Comparison of ENCODE assay signal across 12 cellular contexts in the genomic region with DNA sequence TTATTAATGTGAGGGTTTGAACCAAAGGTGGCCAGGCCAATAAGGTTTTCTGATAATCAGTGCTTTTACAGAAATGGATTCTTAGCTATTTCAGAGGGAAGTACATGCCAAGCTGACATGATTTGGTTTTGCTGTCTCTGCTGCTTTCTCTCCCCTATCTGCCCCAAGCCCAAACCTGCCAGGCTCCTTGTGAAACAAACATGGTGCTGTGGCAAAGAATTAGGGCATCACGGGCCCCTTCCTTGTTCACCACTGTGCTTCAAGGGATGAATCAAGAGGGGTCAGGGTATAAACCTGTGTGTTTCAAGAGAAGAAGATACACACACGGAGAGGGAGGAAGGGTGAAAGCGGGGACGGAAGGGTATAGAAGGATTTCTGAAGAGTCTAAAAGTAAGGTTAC. TPM values are rescaled to one million over a fixed set of nuclear protein-coding genes. Genes with fewer than 3 reads are reported as not detected.
DNase-seq lines count a peak whose midpoint lies in the region; ATAC-seq and TF ChIP-seq lines count a peak whose summit lies in the region.
"Had no signal": no experiment of that assay in that cellular context is flagged by ENCODE, and none has a peak within 500 bp of the region (broad histone marks: within the 10 kb centered on the region; RNA-seq: fewer than 3 reads in every experiment).

No MANE protein-coding gene starts in this region.

- H3K4me3 ChIP-seq in right atrium auricular region, result no peak overlapping the region
- H3K4me3 ChIP-seq: vagina had no signal

- H3K27me3 ChIP-seq in right atrium auricular region, result no peaks in the 10 kb centered on the region
- H3K27me3 ChIP-seq: vagina had no signal

- peaks cover 50% of the 10 kb centered on the region for H3K36me3 ChIP-seq in right atrium auricular region

- H3K27ac Mint-ChIP-seq in activated T-cell treated with anti-CD3 and anti-CD28 coated beads, Interleukin-2, amount 50 U/mL, for 24 hours, result peak overlapping the region; percentile 31
- H3K27ac Mint-ChIP-seq in activated T-cell treated with anti-CD3 and anti-CD28 coated beads, Interleukin-2, amount 50 U/mL, for 72 hours, result no peak overlapping the region
- peak overlapping the region; percentile 53 to 82 for H3K27ac Mint-ChIP-seq in T-cell
- peak overlapping the region; percentile 93 for H3K27ac Mint-ChIP-seq in stimulated activated effector memory CD8-positive, alpha-beta T cell treated with anti-CD3 and anti-CD28 coated beads, Interleukin-12 subunit alpha, Interleukin-12 subunit beta, amount 100 ng/mL, for 72 hours

- peak overlapping the region; percentile 41 to 73 for H3K27ac ChIP-seq in right atrium auricular region

- no peaks in the 10 kb centered on the region for H3K9me3 Mint-ChIP-seq in activated T-cell treated with anti-CD3 and anti-CD28 coated beads, Interleukin-2, amount 50 U/mL, for 24 hours
- no peaks in the 10 kb centered on the region for H3K9me3 Mint-ChIP-seq in activated T-cell treated with anti-CD3 and anti-CD28 coated beads, Interleukin-2, amount 50 U/mL, for 72 hours
- H3K9me3 Mint-ChIP-seq in T-cell, result no peaks in the 10 kb centered on the region
- no peaks in the 10 kb centered on the region for H3K9me3 Mint-ChIP-seq in stimulated activated effector memory CD8-positive, alpha-beta T cell treated with anti-CD3 and anti-CD28 coated beads, Interleukin-12 subunit alpha, Interleukin-12 subunit beta, amount 100 ng/mL, for 72 hours

- POLR2A ChIA-PET in T-cell (lab: Charles Lee), result no interaction called here

- H3K4me3 Mint-ChIP-seq in activated T-cell treated with anti-CD3 and anti-CD28 coated beads, Interleukin-2, amount 50 U/mL, for 24 hours, result no peak overlapping the region
- peak overlapping the region in 1 of 2 donors; percentile 2 for H3K4me3 Mint-ChIP-seq in activated T-cell treated with anti-CD3 and anti-CD28 coated beads, Interleukin-2, amount 50 U/mL, for 72 hours
- no peak overlapping the region for H3K4me3 Mint-ChIP-seq in T-cell
- peak overlapping the region; percentile 24 for H3K4me3 Mint-ChIP-seq in stimulated activated effector memory CD8-positive, alpha-beta T cell treated with anti-CD3 and anti-CD28 coated beads, Interleukin-12 subunit alpha, Interleukin-12 subunit beta, amount 100 ng/mL, for 72 hours

- peaks cover 0 to 33% of the 10 kb centered on the region in 2 donors for H3K4me1 ChIP-seq in right atrium auricular region

- peaks cover 76% of the 10 kb centered on the region for H3K36me3 Mint-ChIP-seq in activated T-cell treated with anti-CD3 and anti-CD28 coated beads, Interleukin-2, amount 50 U/mL, for 24 hours (ENCODE audit: low read depth)
- H3K36me3 Mint-ChIP-seq in activated T-cell treated with anti-CD3 and anti-CD28 coated beads, Interleukin-2, amount 50 U/mL, for 72 hours (ENCODE audit: insufficient read depth in 2 of 2), result peaks cover 4 to 19% of the 10 kb centered on the region in 2 donors
- peaks cover 52% of the 10 kb centered on the region for H3K36me3 Mint-ChIP-seq in T-cell
- peaks cover 100% of the 10 kb centered on the region for H3K36me3 Mint-ChIP-seq in stimulated activated effector memory CD8-positive, alpha-beta T cell treated with anti-CD3 and anti-CD28 coated beads, Interleukin-12 subunit alpha, Interleukin-12 subunit beta, amount 100 ng/mL, for 72 hours

- TF ChIP-seq CTCF in right atrium auricular region (IDR thresholded peaks at IDR 0.05), result no peak

- no peak for DNase-seq in activated T-cell treated with anti-CD3 and anti-CD28 coated beads, Interleukin-2, amount 50 U/mL, for 24 hours
- no peak for DNase-seq in activated T-cell treated with anti-CD3 and anti-CD28 coated beads, Interleukin-2, amount 50 U/mL, for 72 hours
- DNase-seq in T-cell (no peak), right atrium auricular region (ENCODE audit: low spot score) (no peak), HT-29 (ENCODE audit: low spot score) (no peak), CD1c-positive myeloid dendritic cell (ENCODE audit: extremely low spot score) (no peak), NCI-H345 treated with DMSO at 0.1 percent for 48 hours (lab: John Stamatoyannopoulos, UW; ENCODE audit: unreplicated experiment) (no peak)
- DNase-seq in stimulated activated effector memory CD8-positive, alpha-beta T cell treated with anti-CD3 and anti-CD28 coated beads, Interleukin-12 subunit alpha, Interleukin-12 subunit beta, amount 100 ng/mL, for 72 hours (ENCODE audit: low spot score in 2 of 2), result no peak
- DNase-seq: ACHN, left colon, T-helper 9 cell had no signal

- H3K4me1 Mint-ChIP-seq in activated T-cell treated with anti-CD3 and anti-CD28 coated beads, Interleukin-2, amount 50 U/mL, for 24 hours (ENCODE audit: low read depth), result peaks cover 31% of the 10 kb centered on the region
- H3K4me1 Mint-ChIP-seq in activated T-cell treated with anti-CD3 and anti-CD28 coated beads, Interleukin-2, amount 50 U/mL, for 72 hours (ENCODE audit: low read depth), result peaks cover 35% of the 10 kb centered on the region
- H3K4me1 Mint-ChIP-seq in T-cell, result peaks cover 24 to 49% (median 30%) of the 10 kb centered on the region in 3 donors
- peaks cover 38% of the 10 kb centered on the region for H3K4me1 Mint-ChIP-seq in stimulated activated effector memory CD8-positive, alpha-beta T cell treated with anti-CD3 and anti-CD28 coated beads, Interleukin-12 subunit alpha, Interleukin-12 subunit beta, amount 100 ng/mL, for 72 hours

- ATAC-seq in activated T-cell treated with anti-CD3 and anti-CD28 coated beads, Interleukin-2, amount 50 U/mL, for 72 hours (replicated peaks in 1 of 2), result no peak
- no peak for ATAC-seq in T-cell (replicated peaks in 1 of 4)
- ATAC-seq in stimulated activated effector memory CD8-positive, alpha-beta T cell treated with anti-CD3 and anti-CD28 coated beads, Interleukin-12 subunit alpha, Interleukin-12 subunit beta, amount 100 ng/mL, for 72 hours, result peak; percentile 32
- ATAC-seq: left colon had no signal

- H3K27me3 Mint-ChIP-seq in activated T-cell treated with anti-CD3 and anti-CD28 coated beads, Interleukin-2, amount 50 U/mL, for 24 hours, result no peaks in the 10 kb centered on the region
- no peaks in the 10 kb centered on the region for H3K27me3 Mint-ChIP-seq in activated T-cell treated with anti-CD3 and anti-CD28 coated beads, Interleukin-2, amount 50 U/mL, for 72 hours (ENCODE audit: low read depth)
- no peaks in the 10 kb centered on the region for H3K27me3 Mint-ChIP-seq in T-cell

- CTCF ChIA-PET in T-cell (lab: Charles Lee), result no interaction called here

- H3K9me3 ChIP-seq in right atrium auricular region, result no peaks in the 10 kb centered on the region
- H3K9me3 ChIP-seq: vagina had no signal

RNA-seq across cellular contexts. Expression of a gene that starts 41.3 kb away (rescaled TPM):
- total RNA-seq in activated T-cell treated with anti-CD3 and anti-CD28 coated beads, Interleukin-2, amount 50 U/mL, for 72 hours, result 10 to 100 TPM; 23.4 to 27.6 TPM
- total RNA-seq in T-cell (10 to 100 TPM; 22.6 to 25.5 (median 24.4) TPM), right atrium auricular region (10 to 100 TPM; 11.4 to 12.2 TPM)
- total RNA-seq in HT-29 (2014; rRNA removed; shearing (Covaris generic)), result 11.5 and 11.8 TPM in 2 replicates

RNA-seq across cellular contexts. Expression of a gene that starts 49.3 kb away (rescaled TPM):
- 10 to 100 TPM; 72.2 to 91.9 TPM for total RNA-seq in activated T-cell treated with anti-CD3 and anti-CD28 coated beads, Interleukin-2, amount 50 U/mL, for 72 hours
- total RNA-seq in T-cell (10 to 100 TPM; 33.2 to 85.3 (median 44.1) TPM), right atrium auricular region (10 to 100 TPM; 57.6 to 76.1 TPM)
- total RNA-seq in HT-29 (2014; rRNA removed; shearing (Covaris generic)), result 14.6 and 16.9 TPM in 2 replicates
